Comparison of ENCODE assay signal across 26 cellular contexts in genomic region chr12:89239534-89239933, GRCh38.
DNase-seq lines count a peak whose midpoint lies in the region; ATAC-seq and TF ChIP-seq lines count a peak whose summit lies in the region.
"Had no signal": no experiment of that assay in that cellular context is flagged by ENCODE, and none has a peak within 500 bp of the region (broad histone marks: within the 10 kb centered on the region; RNA-seq: fewer than 3 reads in every experiment).

No MANE protein-coding gene starts in this region.

- CTCF ChIA-PET in IMR-90 (lab: Yijun Ruan, JAX) = no interaction called here
- CTCF ChIA-PET in Caco-2 (lab: Charles Lee) = no interaction called here

- H3K4me2 ChIP-seq in IMR-90 (ENCODE audit: low read depth, low read length) = no peak overlapping the region
- H3K4me2 ChIP-seq: BLaER1 treated with 17β-estradiol and CSF1 and Interleukin-3, amounts not matched to agents 10 nM and 100 nM; SK-N-SH had no signal

- H3K27ac ChIP-seq in IMR-90 (ENCODE audit: insufficient read depth, low read length) = no peak overlapping the region
- H3K27ac ChIP-seq: RWPE1 had no signal

- TF ChIP-seq CTCF in IMR-90 (conservative IDR thresholded peaks at IDR 0.05; ENCODE audit: low read depth, low read length) (no peak), endothelial cell (IDR thresholded peaks at IDR 0.05; ENCODE audit: unreplicated experiment) (no peak), Caco-2 (IDR thresholded peaks at IDR 0.05; ENCODE audit: insufficient read depth in 1 of 2, low read depth in 1 of 2, low read length in 1 of 2, severe bottlenecking in 1 of 2, unreplicated experiment in 1 of 2) (no peak)

- no peaks in the 10 kb centered on the region for H3K36me3 ChIP-seq in IMR-90 (ENCODE audit: control insufficient read depth, insufficient read depth, low read length)
- H3K36me3 ChIP-seq in Caco-2 (ENCODE audit: control insufficient read depth, insufficient read depth, low read length) = no peaks in the 10 kb centered on the region
- H3K36me3 ChIP-seq: BLaER1 treated with 17β-estradiol and CSF1 and Interleukin-3, amounts not matched to agents 10 nM and 100 nM; gastrocnemius medialis; thyroid gland had no signal

- H2AK9ac ChIP-seq in IMR-90 (replicated peaks; ENCODE audit: low read depth, low read length, poor library complexity) = no peak overlapping the region

- no peak for TF ChIP-seq POLR2A in IMR-90 (IDR thresholded peaks at IDR 0.05; ENCODE audit: low read depth, low read length)

- no peak overlapping the region for H2AFZ ChIP-seq in IMR-90 (replicated peaks; ENCODE audit: low read length, poor library complexity)

- H3K36me3 Mint-ChIP-seq in endothelial cell (ENCODE audit: low read depth, unreplicated experiment) (no peaks in the 10 kb centered on the region), Caco-2 (ENCODE audit: insufficient read depth, unreplicated experiment) (no peaks in the 10 kb centered on the region)

- H3K14ac ChIP-seq in IMR-90 (replicated peaks; ENCODE audit: low read depth, low read length) = no peak overlapping the region

- ATAC-seq in IMR-90 (ENCODE audit: low read depth) (no peak), GM21360 (IDR thresholded peaks at IDR 0.05; ENCODE audit: unreplicated experiment) (no peak)
- ATAC-seq: activated T-cell treated with anti-CD3 and anti-CD28 coated beads, Interleukin-2, amount 50 U/mL, for 72 hours; left lobe of liver; natural killer cell treated with Interleukin-12 subunit alpha and Interleukin-12 subunit beta and Interleukin-15 and Interleukin-18, amount 100 ng/mL, for 72 hours; stimulated activated naive CD8-positive, alpha-beta T cell treated with anti-CD3 and anti-CD28 coated beads, Interleukin-15, Interleukin-2, amounts not matched to agents 100 U/mL and 50 U/mL, for 24 hours had no signal

- intact Hi-C loops in IMR-90 (cut with micrococcal nuclease) (no loop called here), Caco-2 (cut with micrococcal nuclease; ENCODE audit: unreplicated experiment) (no loop called here)

- no peaks in the 10 kb centered on the region for H4K20me1 ChIP-seq in IMR-90 (ENCODE audit: insufficient read depth, low read length)
- H4K20me1 ChIP-seq: BLaER1 treated with 17β-estradiol and CSF1 and Interleukin-3, amounts not matched to agents 10 nM and 100 nM had no signal

- no peak overlapping the region for H4K8ac ChIP-seq in IMR-90 (ENCODE audit: low read depth in 2 of 2, low read length in 2 of 2)

- no peak overlapping the region for H2BK120ac ChIP-seq in IMR-90 (ENCODE audit: low read depth, low read length)

- H4K91ac ChIP-seq in IMR-90 (ENCODE audit: insufficient read depth, low read depth, low read length) = 0 out of 2 replicates have a peak overlapping the region, but pooled peaks have one; percentile 18

- POLR2A ChIA-PET in IMR-90 (lab: Charles Lee; ENCODE audit: unreplicated experiment) = no interaction called here
- POLR2A ChIA-PET in Caco-2 (lab: Charles Lee) = no interaction called here

- no peak overlapping the region for H4K5ac ChIP-seq in IMR-90 (ENCODE audit: low read depth, low read length)

- in situ Hi-C loops in IMR-90 (cut with MboI; ENCODE audit: low sequenced_read_pairs) = no loop called here

- no peak overlapping the region for H2AK5ac ChIP-seq in IMR-90 (ENCODE audit: low read depth, low read length)

- DNase-seq in COR-L47 (lab: John Stamatoyannopoulos, UW) (peak; percentile 69), IMR-90 (no peak), NCI-H2107 treated with DMSO at 0.1 percent for 48 hours (lab: John Stamatoyannopoulos, UW; ENCODE audit: unreplicated experiment) (peak; percentile 95), endothelial cell (ENCODE audit: low spot score) (no peak), Caco-2 (no peak), GM03348 (ENCODE audit: low spot score) (no peak)
- DNase-seq in stimulated activated CD4-positive, alpha-beta T cell treated with anti-CD3 and anti-CD28 coated beads, Interleukin-15, amount 100 ng/mL, for 24 hours = no peak
- DNase-seq: activated CD4-positive, alpha-beta T cell treated with anti-CD3 and anti-CD28 coated beads for 4 hours; activated naive CD4-positive, alpha-beta T cell treated with anti-CD3 and anti-CD28 coated beads, Interleukin-2, amount 10 ng/mL, durations not matched to agents 7 days and 5 days; activated T-cell treated with anti-CD3 and anti-CD28 coated beads, Interleukin-2, amount 50 U/mL, for 72 hours; amniotic stem cell; EL; gastrocnemius medialis; hippocampal formation; immature natural killer cell; NCI-H1930; NCI-H524 treated with DMSO at 0.1 percent for 48 hours; SK-N-SH; stimulated activated naive CD8-positive, alpha-beta T cell treated with anti-CD3 and anti-CD28 coated beads, Interleukin-15, Interleukin-2, amounts not matched to agents 100 U/mL and 50 U/mL, for 24 hours; thyroid gland had no signal

- WGBS in IMR-90 (ENCODE audit: extremely low coverage in 2 of 2, insufficient read length in 1 of 2), 2 experiments = no CpG with 5 or more reads among the region's 2 CpGs

- H3K4me1 Mint-ChIP-seq in endothelial cell (ENCODE audit: unreplicated experiment) (peaks cover 62% of the 10 kb centered on the region), Caco-2 (ENCODE audit: low read depth, unreplicated experiment) (peaks cover 22% of the 10 kb centered on the region)

- H3K9me3 Mint-ChIP-seq in endothelial cell (ENCODE audit: unreplicated experiment) = no peaks in the 10 kb centered on the region
- peaks cover 12% of the 10 kb centered on the region for H3K9me3 Mint-ChIP-seq in Caco-2 (ENCODE audit: unreplicated experiment)

- H3K9me1 ChIP-seq in IMR-90 (ENCODE audit: insufficient read depth, low read length) = peaks cover 8% of the 10 kb centered on the region

- no peak overlapping the region for H2BK20ac ChIP-seq in IMR-90 (ENCODE audit: low read depth, low read length)

- BruUV-seq in IMR-90 (replicated peaks; lab: Mats Ljungman, UMichigan) (no TSS peak), Caco-2 (replicated peaks; lab: Mats Ljungman, UMichigan) (no TSS peak)

- H3K79me1 ChIP-seq in IMR-90 (ENCODE audit: low read depth in 1 of 2, low read length in 2 of 2) = no peaks in the 10 kb centered on the region

- H3K4me3 ChIP-seq in IMR-90 (ENCODE audit: insufficient read depth, low read depth, low read length) = no peak overlapping the region
- no peak overlapping the region for H3K4me3 ChIP-seq in Caco-2 (ENCODE audit: low read depth, low read length)
- H3K4me3 ChIP-seq: BLaER1 treated with 17β-estradiol and CSF1 and Interleukin-3, amounts not matched to agents 10 nM and 100 nM; coronary artery; gastrocnemius medialis; thyroid gland had no signal

- TF ChIP-seq RAD21 in IMR-90 (IDR thresholded peaks at IDR 0.05; ENCODE audit: low read length) = no peak

- no peak overlapping the region; the same call in 2 of the 3 replicates for H2BK15ac ChIP-seq in IMR-90 (ENCODE audit: low read depth, low read length)

- H3K4ac ChIP-seq in IMR-90 (ENCODE audit: low read depth, low read length) = peak overlapping the region; percentile 49; the same call in 1 of the 2 replicates

- no peak overlapping the region for H3K56ac ChIP-seq in IMR-90 (ENCODE audit: extremely low read depth, insufficient read depth, low read length)

- no peak overlapping the region for H3K9ac ChIP-seq in IMR-90 (ENCODE audit: low read depth, low read length)
- H3K9ac ChIP-seq: BLaER1 treated with 17β-estradiol and CSF1 and Interleukin-3, amounts not matched to agents 10 nM and 100 nM; SK-N-SH had no signal

- no peaks in the 10 kb centered on the region for H3K27me3 ChIP-seq in IMR-90 (ENCODE audit: control insufficient read depth, insufficient read depth, low read length)
- no peaks in the 10 kb centered on the region for H3K27me3 ChIP-seq in Caco-2 (replicated peaks; ENCODE audit: control insufficient read depth, insufficient read depth, low read length)
- H3K27me3 ChIP-seq: BLaER1 treated with 17β-estradiol and CSF1 and Interleukin-3, amounts not matched to agents 10 nM and 100 nM; gastrocnemius medialis; thyroid gland had no signal

- H3K27ac Mint-ChIP-seq in endothelial cell (ENCODE audit: unreplicated experiment) (peak overlapping the region; percentile 58), Caco-2 (ENCODE audit: unreplicated experiment) (no peak overlapping the region)
- H3K27ac Mint-ChIP-seq: activated naive CD4-positive, alpha-beta T cell treated with anti-CD3 and anti-CD28 coated beads, Interleukin-2, amount 10 ng/mL, durations not matched to agents 7 days and 5 days; activated T-cell treated with anti-CD3 and anti-CD28 coated beads, Interleukin-2, amount 50 U/mL, for 72 hours had no signal

- no peak overlapping the region for H3K4me3 Mint-ChIP-seq in endothelial cell (ENCODE audit: unreplicated experiment)
- H3K4me3 Mint-ChIP-seq in Caco-2 (ENCODE audit: unreplicated experiment) = no peak overlapping the region
- H3K4me3 Mint-ChIP-seq: activated naive CD4-positive, alpha-beta T cell treated with anti-CD3 and anti-CD28 coated beads, Interleukin-2, amount 10 ng/mL, durations not matched to agents 7 days and 5 days; activated T-cell treated with anti-CD3 and anti-CD28 coated beads, Interleukin-2, amount 50 U/mL, for 72 hours; immature natural killer cell; natural killer cell treated with Interleukin-12 subunit alpha and Interleukin-12 subunit beta and Interleukin-15 and Interleukin-18, amount 100 ng/mL, for 72 hours had no signal

- H3K9me3 ChIP-seq in IMR-90 (ENCODE audit: control insufficient read depth, insufficient read depth, low read length) (no peaks in the 10 kb centered on the region), Caco-2 (peaks cover 5% of the 10 kb centered on the region; the same call in 1 of the 2 replicates)
- H3K9me3 ChIP-seq: gastrocnemius medialis, thyroid gland had no signal

- H3K23ac ChIP-seq in IMR-90 (ENCODE audit: low read depth, low read length) = no peak overlapping the region

- dilution Hi-C loops in IMR-90 (cut with HindIII; ENCODE audit: low sequenced_read_pairs, unreplicated experiment) = no loop called here

- H2BK5ac ChIP-seq in IMR-90 (ENCODE audit: low read depth, low read length, poor library complexity, severe bottlenecking) = no peak overlapping the region

- H3K27me3 Mint-ChIP-seq in endothelial cell (ENCODE audit: unreplicated experiment) = peaks cover 9% of the 10 kb centered on the region
- peaks cover 4% of the 10 kb centered on the region for H3K27me3 Mint-ChIP-seq in Caco-2 (ENCODE audit: insufficient read depth, unreplicated experiment)
- H3K27me3 Mint-ChIP-seq: activated naive CD4-positive, alpha-beta T cell treated with anti-CD3 and anti-CD28 coated beads, Interleukin-2, amount 10 ng/mL, durations not matched to agents 7 days and 5 days; natural killer cell treated with Interleukin-12 subunit alpha and Interleukin-12 subunit beta and Interleukin-15 and Interleukin-18, amount 100 ng/mL, for 72 hours had no signal

- no peak overlapping the region for H3K18ac ChIP-seq in IMR-90 (ENCODE audit: low read depth, low read length)

- peaks cover 16% of the 10 kb centered on the region for H3K4me1 ChIP-seq in IMR-90 (ENCODE audit: control insufficient read depth, insufficient read depth, low read length)
- H3K4me1 ChIP-seq in Caco-2 = peaks cover 11% of the 10 kb centered on the region; the same call in 1 of the 2 replicates

TF ChIP-seq in IMR-90, 13 proteins besides CTCF, POLR2A, EP300 and RAD21 (continues in another document):
- TF ChIP-seq RFX5 (IDR thresholded peaks at IDR 0.05; ENCODE audit: low read depth, low read length) = no peak

Comparison
In these comparisons a context has a peak if more than half of its experiments do, and no peak if none do; other contexts are left out.
1. DNase-seq: peak in COR-L47 (single experiment) and NCI-H2107 treated with DMSO at 0.1 percent for 48 hours (single experiment); none in IMR-90 (single experiment), endothelial cell (single experiment), Caco-2 (0 of 2), stimulated activated CD4-positive, alpha-beta T cell treated with anti-CD3 and anti-CD28 coated beads, Interleukin-15, amount 100 ng/mL, for 24 hours (single experiment) and GM03348 (single experiment).